In the genomic region with DNA sequence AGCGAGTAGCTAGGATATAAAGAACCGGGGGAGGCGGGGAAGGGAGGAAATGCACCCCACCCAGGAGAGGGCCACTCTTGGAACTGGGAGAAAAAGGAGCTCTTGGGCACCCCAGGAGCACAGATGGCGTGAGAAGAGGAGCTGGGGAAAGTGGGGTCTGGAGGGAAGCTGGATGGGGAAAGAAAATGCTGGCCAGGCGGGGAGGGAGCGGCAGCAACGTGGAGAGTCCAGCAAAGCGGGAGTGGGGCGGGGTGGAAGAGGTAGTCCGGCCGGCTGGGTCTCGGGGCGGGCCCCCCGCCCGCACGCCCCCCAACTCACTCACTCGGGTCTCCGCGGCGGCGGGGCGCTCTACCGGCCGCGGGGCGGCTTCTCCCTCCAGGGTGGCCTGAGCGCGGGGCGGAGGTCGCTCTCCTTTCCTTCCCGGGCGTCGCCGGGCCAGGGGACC, we compare ENCODE assay signal across 8 cellular contexts. TPM values are rescaled to one million over a fixed set of nuclear protein-coding genes. Genes with fewer than 3 reads are reported as not detected.
A peak's percentile ranks its signal among the peaks of the same experiment; 100 is the strongest.
DNase-seq lines count a peak whose midpoint lies in the region; ATAC-seq and TF ChIP-seq lines count a peak whose summit lies in the region.

No MANE protein-coding gene starts in this region.

- H2AFZ ChIP-seq in OCI-LY7 (ENCODE audit: low read length): no peak overlapping the region; the same call in 1 of the 2 replicates

- DNase-seq in GM03348 (ENCODE audit: low spot score) (peak; percentile 28), OCI-LY7 (ENCODE audit: low spot score) (no peak), chondrocyte (ENCODE audit: low spot score) (peak; percentile 84), memory B cell (ENCODE audit: low spot score in 2 of 2) (no peak), type B pancreatic cell (ENCODE audit: extremely low spot score, unreplicated experiment) (no peak), NCI-H187 treated with DMSO at 0.1 percent for 48 hours (lab: John Stamatoyannopoulos, UW) (no peak)

- peak overlapping the region; percentile 85 for H3K27ac ChIP-seq in OCI-LY7 (ENCODE audit: low read depth, low read length, poor library complexity, severe bottlenecking)

- peaks cover 17% of the 10 kb centered on the region; the same call in 1 of the 2 replicates for H3K36me3 ChIP-seq in OCI-LY7 (ENCODE audit: insufficient read depth, low read length)

- H3K79me2 ChIP-seq in OCI-LY7 (ENCODE audit: insufficient read depth, low read depth, low read length): peaks cover 47% of the 10 kb centered on the region

- H3K36me3 Mint-ChIP-seq in chondrocyte (ENCODE audit: low read depth) (peaks cover 2% of the 10 kb centered on the region), memory B cell (peaks cover 3% of the 10 kb centered on the region), type B pancreatic cell (peaks cover 4% of the 10 kb centered on the region)

- ATAC-seq in memory B cell (ENCODE audit: low read depth) (no peak), HG03196 (IDR thresholded peaks at IDR 0.05; ENCODE audit: unreplicated experiment) (no peak), HG03139 (IDR thresholded peaks at IDR 0.05; ENCODE audit: unreplicated experiment) (no peak)

- H3K9me3 Mint-ChIP-seq in chondrocyte (ENCODE audit: low read depth) (no peaks in the 10 kb centered on the region), memory B cell (no peaks in the 10 kb centered on the region), type B pancreatic cell (no peaks in the 10 kb centered on the region)

- H3K27ac Mint-ChIP-seq in chondrocyte (ENCODE audit: unreplicated experiment) (peak overlapping the region; percentile 98), memory B cell (peak overlapping the region; percentile 100), type B pancreatic cell (peak overlapping the region; percentile 100)

- intact Hi-C loops in OCI-LY7 (cut with micrococcal nuclease; ENCODE audit: unreplicated experiment): loop anchor here (2.0 to 10.0 kb wide), 5 partner anchors 23 to 1169 kb away; a partner anchor contains a TSS

- H3K4me3 Mint-ChIP-seq in chondrocyte (ENCODE audit: unreplicated experiment) (peak overlapping the region; percentile 97), memory B cell (peak overlapping the region; percentile 90), type B pancreatic cell (peak overlapping the region; percentile 100)

- H4K20me1 ChIP-seq in OCI-LY7 (ENCODE audit: insufficient read depth, low read length): no peaks in the 10 kb centered on the region

- BruUV-seq in OCI-LY7 (replicated peaks; lab: Mats Ljungman, UMichigan): no TSS peak

- peak overlapping the region; percentile 83 for H3K4me3 ChIP-seq in OCI-LY7 (ENCODE audit: low read depth, low read length, poor library complexity, severe bottlenecking)

- peaks cover 14% of the 10 kb centered on the region for H3K4me1 ChIP-seq in OCI-LY7 (ENCODE audit: insufficient read depth, low read length, poor library complexity, severe bottlenecking)

- TF ChIP-seq CTCF in OCI-LY7 (conservative IDR thresholded peaks at IDR 0.05; ENCODE audit: low read length): 0 out of 2 replicates have a peak, but pooled peaks have one; percentile 31
- no peak for TF ChIP-seq CTCF in chondrocyte (IDR thresholded peaks at IDR 0.05)
- no peak for TF ChIP-seq CTCF in type B pancreatic cell (conservative IDR thresholded peaks at IDR 0.05)

- peak overlapping the region; percentile 98 for H3K4me2 ChIP-seq in OCI-LY7 (ENCODE audit: low read length)

- H3K27me3 Mint-ChIP-seq in chondrocyte (ENCODE audit: low read depth): no peaks in the 10 kb centered on the region
- H3K27me3 Mint-ChIP-seq in memory B cell: no peaks in the 10 kb centered on the region
- H3K27me3 Mint-ChIP-seq in type B pancreatic cell: no peaks in the 10 kb centered on the region

- H3K4me1 Mint-ChIP-seq in chondrocyte (ENCODE audit: low read depth) (peaks cover 36% of the 10 kb centered on the region), memory B cell (peaks cover 27% of the 10 kb centered on the region), type B pancreatic cell (ENCODE audit: unreplicated experiment) (peaks cover 26% of the 10 kb centered on the region)

- H3K9me3 ChIP-seq in OCI-LY7 (ENCODE audit: low read length): no peaks in the 10 kb centered on the region

- POLR2A ChIA-PET in OCI-LY7 (lab: Charles Lee): interaction anchor here (0.5 to 2.2 kb wide), 5 partner anchors 20 to 65 kb away, joined by 3 to 6 read pairs (median 6); a partner anchor contains a TSS

- no peaks in the 10 kb centered on the region for H3K9me2 ChIP-seq in OCI-LY7 (ENCODE audit: insufficient read depth, low read length)

- CTCF ChIA-PET in OCI-LY7 (lab: Charles Lee; ENCODE audit: unreplicated experiment): interaction anchor here (0.9 kb wide), 1 partner anchor 9 kb away, joined by 3 read pairs; no protein-coding TSS in a partner anchor

RNA-seq across cellular contexts. Expression of a gene that starts 0.5 kb away (rescaled TPM):
- 13.5 and 13.9 TPM in 2 replicates for total RNA-seq in OCI-LY7 (2014; rRNA removed; shearing (Covaris generic))
- 19.9 and 27.0 TPM in 2 replicates for total RNA-seq in OCI-LY7 (2022)
- total RNA-seq in chondrocyte: 37.7 to 42.0 TPM (median 40.8 TPM) in 3 replicates
- total RNA-seq in type B pancreatic cell (ENCODE audit: low replicate concordance): 47.4 and 54.5 TPM in 2 replicates

RNA-seq across cellular contexts. Expression of a gene that starts 22.4 kb away (rescaled TPM):
- 87.9 and 98.8 TPM in 2 replicates for total RNA-seq in OCI-LY7 (2014; rRNA removed; shearing (Covaris generic))
- 60.9 and 62.1 TPM in 2 replicates for total RNA-seq in OCI-LY7 (2022)
- total RNA-seq in chondrocyte: 22.5 to 32.4 TPM (median 26.8 TPM) in 3 replicates
- total RNA-seq in type B pancreatic cell (ENCODE audit: low replicate concordance): 38.2 and 54.8 TPM in 2 replicates

RNA-seq across cellular contexts. Expression of a gene that starts 22.8 kb away (rescaled TPM):
- total RNA-seq in OCI-LY7 (2014; rRNA removed; shearing (Covaris generic)): 61.5 and 69.0 TPM in 2 replicates
- total RNA-seq in OCI-LY7 (2022) (102 and 107 TPM in 2 replicates), chondrocyte (60.9 to 85.6 TPM (median 62.4 TPM) in 3 replicates), type B pancreatic cell (ENCODE audit: low replicate concordance) (107 and 142 TPM in 2 replicates)

Comparison
In these comparisons a context has a peak if more than half of its experiments do, and no peak if none do; other contexts are left out.
1. DNase-seq: peak in GM03348 (single experiment) and chondrocyte (single experiment); none in OCI-LY7 (single experiment), memory B cell (0 of 2), type B pancreatic cell (single experiment) and NCI-H187 treated with DMSO at 0.1 percent for 48 hours (single experiment).
2. Peak in every context shown above with its lines, with median percentiles within 50 percentile points of each other: H3K27ac Mint-ChIP-seq and H3K4me3 Mint-ChIP-seq.